Comparison of ENCODE assay signal across 20 cellular contexts in genomic region chr2:146489386-146489785, GRCh38.
DNase-seq lines count a peak whose midpoint lies in the region; FAIRE-seq and TF ChIP-seq lines count a peak whose summit lies in the region.
"Had no signal": no experiment of that assay in that cellular context is flagged by ENCODE, and none has a peak within 500 bp of the region (broad histone marks: within the 10 kb centered on the region; RNA-seq: fewer than 3 reads in every experiment).

No MANE protein-coding gene starts in this region.

- H3K27ac Mint-ChIP-seq in MCF 10A (ENCODE audit: low read depth, unreplicated experiment) (no peak overlapping the region), astrocyte (ENCODE audit: unreplicated experiment) (no peak overlapping the region)
- H3K27ac Mint-ChIP-seq: CD4-positive, alpha-beta T cell had no signal

- TF ChIP-seq CTCF in MCF 10A (IDR thresholded peaks at IDR 0.05; ENCODE audit: unreplicated experiment), result no peak
- no peak for TF ChIP-seq CTCF in breast epithelium (IDR thresholded peaks at IDR 0.05)
- TF ChIP-seq CTCF in astrocyte (IDR thresholded peaks at IDR 0.05; ENCODE audit: insufficient read depth, low read depth, low read length), result no peak
- TF ChIP-seq CTCF in fibroblast of mammary gland (conservative IDR thresholded peaks at IDR 0.05; ENCODE audit: control insufficient read depth, insufficient read depth, low read depth, low read length), result no peak

- no peak overlapping the region for H3K27ac ChIP-seq in breast epithelium
- H3K27ac ChIP-seq in astrocyte (ENCODE audit: low read depth, low read length), result no peak overlapping the region
- H3K27ac ChIP-seq in substantia nigra (ENCODE audit: low read depth, low read length, poor library complexity, severe bottlenecking), result no peak overlapping the region
- H3K27ac ChIP-seq: 22Rv1 had no signal

- no peak overlapping the region for H2AFZ ChIP-seq in astrocyte (ENCODE audit: low read depth, low read length)

- intact Hi-C loops in MCF 10A (cut with micrococcal nuclease), result no loop called here
- intact Hi-C loops in breast epithelium (cut with DNase I; ENCODE audit: low total_unique reads), result no loop called here

- no TSS peak for BruUV-seq in MCF 10A (replicated peaks; lab: Mats Ljungman, UMichigan)

- no peaks in the 10 kb centered on the region for H3K4me1 ChIP-seq in breast epithelium
- H3K4me1 ChIP-seq in astrocyte (ENCODE audit: insufficient read depth, low read length), result no peaks in the 10 kb centered on the region
- H3K4me1 ChIP-seq: BE2C had no signal

- H3K4me3 Mint-ChIP-seq in MCF 10A (ENCODE audit: unreplicated experiment), result no peak overlapping the region
- no peak overlapping the region for H3K4me3 Mint-ChIP-seq in astrocyte (ENCODE audit: unreplicated experiment)
- H3K4me3 Mint-ChIP-seq: CD4-positive, alpha-beta T cell had no signal

- H3K4me3 ChIP-seq in breast epithelium (no peak overlapping the region), astrocyte (ENCODE audit: insufficient read depth, low read depth, low read length) (no peak overlapping the region), fibroblast of mammary gland (ENCODE audit: control insufficient read depth, low read depth, low read length) (no peak overlapping the region)
- H3K4me3 ChIP-seq: MG63 had no signal

- TF ChIP-seq POLR2A in breast epithelium (IDR thresholded peaks at IDR 0.05), result no peak

- POLR2A ChIA-PET in MCF 10A (lab: Yijun Ruan, JAX), result no interaction called here

- H3K79me2 ChIP-seq in astrocyte (ENCODE audit: insufficient read depth, low read length), result no peaks in the 10 kb centered on the region

- no peak for FAIRE-seq in astrocyte (lab: Jason Lieb, UNC)

- H3K9me3 Mint-ChIP-seq in MCF 10A (ENCODE audit: unreplicated experiment) (no peaks in the 10 kb centered on the region), astrocyte (ENCODE audit: unreplicated experiment) (peaks cover 4% of the 10 kb centered on the region)

- DNase-seq in MCF 10A (ENCODE audit: unreplicated experiment), result peak; percentile 30
- DNase-seq in breast epithelium (ENCODE audit: low spot score in 2 of 2), result no peak
- peak; percentile 20 for DNase-seq in astrocyte (ENCODE audit: low read depth)
- DNase-seq in fibroblast of mammary gland (ENCODE audit: low read depth), result peak; percentile 1
- no peak for DNase-seq in substantia nigra (lab: John Stamatoyannopoulos, UW)
- no peak for DNase-seq in hypothalamus (lab: John Stamatoyannopoulos, UW)
- no peak for DNase-seq in activated effector memory CD4-positive, alpha-beta T cell treated with anti-CD3 and anti-CD28 coated beads, Interleukin-2, amount 50 U/mL, for 16 hours
- no peak for DNase-seq in NCI-H226
- DNase-seq: BE2C; Calu3; CD4-positive, alpha-beta T cell; DMS53; KG1; MG63; NCI-H1092 treated with DMSO at 0.1 percent for 48 hours; NCI-H1694; NCI-H2107; NCI-H69; SHP77 treated with DMSO at 0.1 percent for 48 hours had no signal

- H3K36me3 Mint-ChIP-seq in MCF 10A (ENCODE audit: insufficient read depth, unreplicated experiment) (no peaks in the 10 kb centered on the region), astrocyte (ENCODE audit: low read depth, unreplicated experiment) (no peaks in the 10 kb centered on the region)

- CTCF ChIA-PET in MCF 10A (lab: Yijun Ruan, JAX), result no interaction called here

- H3K9me3 ChIP-seq in breast epithelium (peaks cover 0 to 6% of the 10 kb centered on the region in 2 donors), astrocyte (ENCODE audit: insufficient read depth, low read depth, low read length) (no peaks in the 10 kb centered on the region)
- H3K9me3 ChIP-seq: BE2C, MG63 had no signal

- no peak overlapping the region for H3K9ac ChIP-seq in astrocyte (ENCODE audit: low read length)

- H3K4me1 Mint-ChIP-seq in MCF 10A (ENCODE audit: insufficient read depth, unreplicated experiment), result no peaks in the 10 kb centered on the region
- peaks cover 2% of the 10 kb centered on the region for H3K4me1 Mint-ChIP-seq in astrocyte (ENCODE audit: low read depth, unreplicated experiment)

- H3K27me3 Mint-ChIP-seq in MCF 10A (ENCODE audit: insufficient read depth, unreplicated experiment) (no peaks in the 10 kb centered on the region), astrocyte (ENCODE audit: low read depth, unreplicated experiment) (no peaks in the 10 kb centered on the region)
- H3K27me3 Mint-ChIP-seq: CD4-positive, alpha-beta T cell had no signal

- H3K36me3 ChIP-seq in breast epithelium (peaks cover 3% of the 10 kb centered on the region), astrocyte (ENCODE audit: insufficient read depth, low read length) (no peaks in the 10 kb centered on the region)
- H3K36me3 ChIP-seq: BE2C, MG63 had no signal

- H3K27me3 ChIP-seq in breast epithelium, result no peaks in the 10 kb centered on the region
- no peaks in the 10 kb centered on the region for H3K27me3 ChIP-seq in astrocyte (ENCODE audit: insufficient read depth, low read length)
- H3K27me3 ChIP-seq: BE2C, MG63 had no signal

- no peak overlapping the region for H3K4me2 ChIP-seq in astrocyte (ENCODE audit: low read length)

- no peaks in the 10 kb centered on the region for H4K20me1 ChIP-seq in astrocyte (ENCODE audit: insufficient read depth, low read length)

Comparison
In these comparisons a context has a peak if more than half of its experiments do, and no peak if none do; other contexts are left out.
1. DNase-seq: peak in MCF 10A (single experiment), astrocyte (single experiment) and fibroblast of mammary gland (single experiment); none in breast epithelium (0 of 2), substantia nigra (0 of 49), hypothalamus (0 of 51), activated effector memory CD4-positive, alpha-beta T cell treated with anti-CD3 and anti-CD28 coated beads, Interleukin-2, amount 50 U/mL, for 16 hours (single experiment) and NCI-H226 (single experiment).